ENCODE assay signal across 8 cellular contexts in the genomic region with DNA sequence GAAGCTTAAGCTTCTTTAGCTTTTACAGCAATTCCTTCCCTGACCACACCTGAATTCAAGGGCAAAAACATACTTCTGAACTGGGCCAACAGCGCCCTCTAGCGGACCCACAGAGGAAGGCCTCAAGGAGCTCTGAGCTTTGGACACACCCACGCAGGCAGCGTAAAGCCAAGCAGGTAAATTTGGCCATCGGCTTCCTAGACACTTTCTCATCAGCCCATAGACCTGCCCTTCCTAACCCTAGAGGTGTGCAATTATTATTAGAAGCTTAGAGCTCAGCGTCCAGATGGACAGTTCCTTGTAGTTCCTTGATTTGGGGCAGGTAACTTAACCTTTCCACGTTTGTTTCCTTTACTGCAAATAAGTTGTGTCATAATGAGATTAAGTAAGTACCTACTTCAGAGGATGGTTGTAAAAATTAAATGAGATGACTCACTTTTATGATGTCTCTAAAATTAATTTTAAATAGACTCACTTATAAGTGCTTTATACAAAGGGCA. TPM values are rescaled to one million over a fixed set of nuclear protein-coding genes. Genes with fewer than 3 reads are reported as not detected.
A peak's percentile ranks its signal among the peaks of the same experiment; 100 is the strongest.
DNase-seq lines count a peak whose midpoint lies in the region; ATAC-seq and TF ChIP-seq lines count a peak whose summit lies in the region.

No MANE protein-coding gene starts in this region.

- no peak overlapping the region for H3K18ac ChIP-seq in neuronal stem cell (ENCODE audit: low read length)

- no peak for TF ChIP-seq EP300 in Ishikawa (IDR thresholded peaks at IDR 0.05; ENCODE audit: borderline replicate concordance)
- TF ChIP-seq EP300 in suprapubic skin (IDR thresholded peaks at IDR 0.05), result no peak

- peak overlapping the region; percentile 71 for H3K4me3 ChIP-seq in OCI-LY1 (ENCODE audit: low read depth, low read length, poor library complexity, severe bottlenecking)
- H3K4me3 ChIP-seq in esophagus squamous epithelium, result no peak overlapping the region
- no peak overlapping the region for H3K4me3 ChIP-seq in neuronal stem cell (ENCODE audit: low read length in 2 of 2)
- H3K4me3 ChIP-seq in suprapubic skin, result no peak overlapping the region

- H3K9ac ChIP-seq in OCI-LY1 (ENCODE audit: low read length), result no peak overlapping the region
- no peak overlapping the region for H3K9ac ChIP-seq in neuronal stem cell (ENCODE audit: low read depth, low read length, poor library complexity)

- TF ChIP-seq CTCF in OCI-LY1 (IDR thresholded peaks at IDR 0.05; ENCODE audit: low read length), result peak; percentile 97
- TF ChIP-seq CTCF in esophagus squamous epithelium (IDR thresholded peaks at IDR 0.05), result peak in 5 of 6 experiments; percentile 81 to 87 (median 82)
- peak; percentile 27 to 90 for TF ChIP-seq CTCF in suprapubic skin (IDR thresholded peaks at IDR 0.05)

- H2BK5ac ChIP-seq in neuronal stem cell (ENCODE audit: low read length), result no peak overlapping the region

- TF ChIP-seq RAD21 in Ishikawa (IDR thresholded peaks at IDR 0.05; ENCODE audit: low read depth), result peak; percentile 83

- H3K27me3 ChIP-seq in OCI-LY1 (ENCODE audit: insufficient read depth, low read length) (no peaks in the 10 kb centered on the region), esophagus squamous epithelium (peaks cover 0 to 58% (median 0%) of the 10 kb centered on the region in 4 donors), neuronal stem cell (ENCODE audit: control insufficient read depth in 3 of 3, insufficient read depth in 3 of 3, low read depth in 1 of 3, low read length in 3 of 3) (no peaks in the 10 kb centered on the region), suprapubic skin (peaks cover 19% of the 10 kb centered on the region)

- H4K91ac ChIP-seq in neuronal stem cell (ENCODE audit: low read depth, low read length, poor library complexity), result no peak overlapping the region

- H3K4ac ChIP-seq in neuronal stem cell (ENCODE audit: low read length), result no peak overlapping the region

- TF ChIP-seq POLR2A in esophagus squamous epithelium (IDR thresholded peaks at IDR 0.05) (no peak), suprapubic skin (IDR thresholded peaks at IDR 0.05) (no peak)

- H4K8ac ChIP-seq in neuronal stem cell (ENCODE audit: low read depth, low read length), result no peak overlapping the region

- H3K36me3 ChIP-seq in OCI-LY1 (ENCODE audit: insufficient read depth, low read length) (peaks cover 23% of the 10 kb centered on the region), esophagus squamous epithelium (no peaks in the 10 kb centered on the region), neuronal stem cell (replicated peaks in 1 of 2; ENCODE audit: control insufficient read depth in 2 of 2, insufficient read depth in 2 of 2, low read length in 2 of 2) (no peaks in the 10 kb centered on the region), suprapubic skin (no peaks in the 10 kb centered on the region)

- ATAC-seq in HG03520 (IDR thresholded peaks at IDR 0.05; ENCODE audit: unreplicated experiment), result no peak

- peaks cover 23% of the 10 kb centered on the region for H3K79me2 ChIP-seq in OCI-LY1 (ENCODE audit: insufficient read depth, low read length)

- H3K9me3 ChIP-seq in OCI-LY1 (ENCODE audit: low read length), result no peaks in the 10 kb centered on the region
- H3K9me3 ChIP-seq in esophagus squamous epithelium, result no peaks in the 10 kb centered on the region
- no peaks in the 10 kb centered on the region for H3K9me3 ChIP-seq in neuronal stem cell (replicated peaks in 1 of 2; ENCODE audit: control insufficient read depth in 2 of 2, insufficient read depth in 1 of 2, low read depth in 1 of 2, low read length in 2 of 2)
- no peaks in the 10 kb centered on the region for H3K9me3 ChIP-seq in suprapubic skin

- no peak overlapping the region for H2BK12ac ChIP-seq in neuronal stem cell (ENCODE audit: low read length)

- intact Hi-C loops in esophagus squamous epithelium (cut with DNase I), result no loop called here

- 7 to 9% methylated on average over 7 of the region's 7 CpGs for WGBS in esophagus squamous epithelium, 2 donors
- WGBS in neuronal stem cell (ENCODE audit: extremely low coverage in 2 of 2, insufficient read length in 2 of 2, insufficient replicate concordance in 1 of 2), 2 donors, result no CpG with 5 or more reads among the region's 7 CpGs
- 9% methylated on average over 7 of the region's 7 CpGs for WGBS in suprapubic skin

- H3K27ac ChIP-seq in OCI-LY1 (ENCODE audit: low read depth, low read length, poor library complexity, severe bottlenecking) (peak overlapping the region; percentile 69), esophagus squamous epithelium (no peak overlapping the region), neuronal stem cell (replicated peaks; ENCODE audit: low read length) (no peak overlapping the region), suprapubic skin (no peak overlapping the region)

- H2BK120ac ChIP-seq in neuronal stem cell (ENCODE audit: low read depth, low read length), result no peak overlapping the region

- H3K4me2 ChIP-seq in OCI-LY1 (ENCODE audit: low read length), result peak overlapping the region; percentile 98
- H3K4me2 ChIP-seq in neuronal stem cell (ENCODE audit: insufficient read depth, low read length, poor library complexity, severe bottlenecking), result no peak overlapping the region

- H2AK5ac ChIP-seq in neuronal stem cell (ENCODE audit: low read depth, low read length), result no peak overlapping the region

- no peak overlapping the region for H3K14ac ChIP-seq in neuronal stem cell (ENCODE audit: low read length)

- H3K4me1 ChIP-seq in OCI-LY1 (ENCODE audit: insufficient read depth, low read length, severe bottlenecking), result peaks cover 41% of the 10 kb centered on the region
- H3K4me1 ChIP-seq in esophagus squamous epithelium, result peaks cover 0 to 5% (median 0%) of the 10 kb centered on the region in 3 donors
- H3K4me1 ChIP-seq in neuronal stem cell (ENCODE audit: control insufficient read depth in 2 of 2, insufficient read depth in 1 of 2, low read depth in 1 of 2, low read length in 2 of 2), result no peaks in the 10 kb centered on the region
- no peaks in the 10 kb centered on the region for H3K4me1 ChIP-seq in suprapubic skin

- no peaks in the 10 kb centered on the region for H3F3A ChIP-seq in OCI-LY1 (ENCODE audit: insufficient read depth, low read length)

- H4K20me1 ChIP-seq in OCI-LY1 (ENCODE audit: insufficient read depth, low read length), result no peaks in the 10 kb centered on the region

- H2AFZ ChIP-seq in OCI-LY1 (ENCODE audit: low read length), result no peak overlapping the region
- no peak overlapping the region for H2AFZ ChIP-seq in neuronal stem cell (ENCODE audit: low read length)

- no peaks in the 10 kb centered on the region for H3K9me2 ChIP-seq in OCI-LY1 (ENCODE audit: low read depth, low read length)

- peak; percentile 83 for DNase-seq in D341Med (ENCODE audit: low spot score)
- DNase-seq in activated CD8-positive, alpha-beta memory T cell treated with anti-CD3 and anti-CD28 coated beads, Interleukin-2, amount 50 U/mL, for 4 hours, result peak; percentile 69
- DNase-seq in esophagus squamous epithelium (lab: John Stamatoyannopoulos, UW), result no peak
- DNase-seq in neuronal stem cell (ENCODE audit: low spot score), result peak; percentile 70
- no peak for DNase-seq in suprapubic skin (ENCODE audit: low spot score in 2 of 2)

- no peaks in the 10 kb centered on the region for H3K79me1 ChIP-seq in neuronal stem cell (ENCODE audit: low read depth, low read length)

- H2BK15ac ChIP-seq in neuronal stem cell (ENCODE audit: low read length), result no peak overlapping the region

- H3K23ac ChIP-seq in neuronal stem cell (ENCODE audit: low read depth, low read length, poor library complexity), result no peak overlapping the region

TF ChIP-seq in Ishikawa, 13 proteins besides CTCF, POLR2A, EP300 and RAD21:
- TF ChIP-seq EGR1 (IDR thresholded peaks at IDR 0.05), result peak; percentile 78
- TF ChIP-seq, protein P1, sequence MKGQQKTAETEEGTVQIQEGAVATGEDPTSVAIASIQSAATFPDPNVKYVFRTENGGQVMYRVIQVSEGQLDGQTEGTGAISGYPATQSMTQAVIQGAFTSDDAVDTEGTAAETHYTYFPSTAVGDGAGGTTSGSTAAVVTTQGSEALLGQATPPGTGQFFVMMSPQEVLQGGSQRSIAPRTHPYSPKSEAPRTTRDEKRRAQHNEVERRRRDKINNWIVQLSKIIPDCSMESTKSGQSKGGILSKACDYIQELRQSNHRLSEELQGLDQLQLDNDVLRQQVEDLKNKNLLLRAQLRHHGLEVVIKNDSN (IDR thresholded peaks at IDR 0.05), result no peak
- TF ChIP-seq ZBTB7A (IDR thresholded peaks at IDR 0.05; ENCODE audit: low read depth), result no peak
- TF ChIP-seq, protein P2, sequence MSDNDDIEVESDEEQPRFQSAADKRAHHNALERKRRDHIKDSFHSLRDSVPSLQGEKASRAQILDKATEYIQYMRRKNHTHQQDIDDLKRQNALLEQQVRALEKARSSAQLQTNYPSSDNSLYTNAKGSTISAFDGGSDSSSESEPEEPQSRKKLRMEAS (IDR thresholded peaks at IDR 0.05), result no peak
TF ChIP-seq in Ishikawa: peak in this region for 1.

RNA-seq across cellular contexts. Expression of a gene that starts 25.7 kb away (rescaled TPM):
- total RNA-seq in esophagus squamous epithelium, result 10 to 100 TPM; 10.2 to 20.1 (median 13.5) TPM
- polyA plus RNA-seq in neuronal stem cell (2013, experiment 1 of 2), result 58.5 TPM
- polyA plus RNA-seq in neuronal stem cell (2013, experiment 2 of 2), result 61.2 TPM
- 10 to 100 TPM; 15.0 to 39.3 (median 20.3) TPM for total RNA-seq in suprapubic skin

Comparison
In these comparisons a context has a peak if more than half of its experiments do, and no peak if none do; other contexts are left out.
1. DNase-seq: peak in D341Med (single experiment), activated CD8-positive, alpha-beta memory T cell treated with anti-CD3 and anti-CD28 coated beads, Interleukin-2, amount 50 U/mL, for 4 hours (single experiment) and neuronal stem cell (single experiment); none in esophagus squamous epithelium (single experiment) and suprapubic skin (0 of 2).
2. Peak in every context shown above with its lines, with median percentiles within 50 percentile points of each other: CTCF ChIP-seq.